ENCODE assay signal across 8 cellular contexts in the genomic region with DNA sequence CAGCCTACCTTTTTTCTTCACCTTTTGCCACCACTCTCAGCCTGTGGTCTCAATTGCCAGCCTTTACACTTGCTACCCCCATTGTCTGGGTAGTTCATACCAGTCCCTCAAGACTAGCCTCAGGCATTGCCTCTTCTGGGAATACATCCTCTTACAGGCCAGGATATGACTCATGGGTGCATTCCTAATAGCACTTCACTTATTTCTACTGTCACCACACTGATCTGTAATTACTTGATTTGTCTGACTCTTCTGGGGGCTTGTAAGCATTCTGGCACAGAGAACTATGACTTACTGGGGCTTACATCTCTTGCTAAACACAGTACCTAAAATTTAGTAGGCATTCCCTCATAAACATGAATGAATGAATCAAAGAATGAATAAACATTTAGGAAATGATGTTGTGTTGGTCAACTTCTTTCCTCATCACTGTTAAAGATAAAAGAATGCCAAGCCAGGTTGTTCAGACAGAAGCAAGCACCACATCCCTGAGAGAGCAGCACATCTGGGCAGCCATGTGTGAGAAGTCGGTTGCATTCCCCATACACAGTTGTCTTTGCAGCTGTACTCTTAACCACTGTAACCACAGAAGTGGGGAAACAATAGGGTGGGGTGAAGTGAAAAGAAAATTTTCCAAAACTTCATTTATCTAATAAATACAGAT. TPM values are rescaled to one million over a fixed set of nuclear protein-coding genes. Genes with fewer than 3 reads are reported as not detected.
A peak's percentile ranks its signal among the peaks of the same experiment; 100 is the strongest.
DNase-seq lines count a peak whose midpoint lies in the region; ATAC-seq and TF ChIP-seq lines count a peak whose summit lies in the region.

No MANE protein-coding gene starts in this region.

- no peaks in the 10 kb centered on the region for H3K27me3 Mint-ChIP-seq in stimulated activated memory B cell treated with anti-CD40 and anti-IgM and Interleukin-4, amounts not matched to agents 10 μg/mL and 1 μg/mL and 100 μg/mL, for 72 hours

- H3K4me3 Mint-ChIP-seq in stimulated activated memory B cell treated with anti-CD40 and anti-IgM and Interleukin-4, amounts not matched to agents 10 μg/mL and 1 μg/mL and 100 μg/mL, for 72 hours: no peak overlapping the region

- intact Hi-C loops in mammary epithelial cell (cut with micrococcal nuclease) (no loop called here), gastrocnemius medialis (cut with DNase I; ENCODE audit: low total_unique reads) (no loop called here)

- peaks cover 3% of the 10 kb centered on the region for H3K9me3 Mint-ChIP-seq in stimulated activated memory B cell treated with anti-CD40 and anti-IgM and Interleukin-4, amounts not matched to agents 10 μg/mL and 1 μg/mL and 100 μg/mL, for 72 hours

- TF ChIP-seq CTCF in AG09309 (IDR thresholded peaks at IDR 0.05; ENCODE audit: control insufficient read depth, insufficient read depth, low read depth, low read length, missing control alignments) (no peak), mammary epithelial cell (conservative IDR thresholded peaks at IDR 0.05 in 1 of 2, IDR thresholded peaks at IDR 0.05 in 1 of 2; ENCODE audit: extremely low read depth in 1 of 2, insufficient read depth in 1 of 2, low read depth in 1 of 2, low read length in 2 of 2) (no peak), gastrocnemius medialis (IDR thresholded peaks at IDR 0.05 in 4 of 5, conservative IDR thresholded peaks at IDR 0.05 in 1 of 5) (no peak)

- 0% methylated on average over 1 of the region's 1 CpG for WGBS in mammary epithelial cell (ENCODE audit: low coverage, missing lambda C conversion rate)

- peak; percentile 87 for DNase-seq in AG09309 (ENCODE audit: low read depth)
- DNase-seq in MV-4-11 (lab: John Stamatoyannopoulos, UW): peak; percentile 88
- DNase-seq in mammary epithelial cell: peak; percentile 82
- no peak for DNase-seq in ecto neural progenitor cell (ENCODE audit: low spot score)
- no peak for DNase-seq in gastrocnemius medialis

- in situ Hi-C loops in mammary epithelial cell (cut with MboI; ENCODE audit: low sequenced_read_pairs in 2 of 2): no loop called here
- in situ Hi-C loops in gastrocnemius medialis (cut with MboI; ENCODE audit: low sequenced_read_pairs in 4 of 4): no loop called here

- no peak overlapping the region for H2AFZ ChIP-seq in mammary epithelial cell (ENCODE audit: low read depth, low read length)

- no TSS peak for BruUV-seq in mammary epithelial cell (replicated peaks; lab: Mats Ljungman, UMichigan)

- H3K79me2 ChIP-seq in mammary epithelial cell (ENCODE audit: insufficient read depth, low read length): no peaks in the 10 kb centered on the region

- H3K9me3 ChIP-seq in mammary epithelial cell (replicated peaks; ENCODE audit: insufficient read depth, low read length) (no peaks in the 10 kb centered on the region), gastrocnemius medialis (no peaks in the 10 kb centered on the region)

- peak overlapping the region; percentile 6 for H3K27ac ChIP-seq in mammary epithelial cell (ENCODE audit: insufficient read depth, low read depth, low read length)
- no peak overlapping the region for H3K27ac ChIP-seq in gastrocnemius medialis

- CTCF ChIA-PET in mammary epithelial cell (lab: Charles Lee; ENCODE audit: low non-redundant PET): no interaction called here

- peak; percentile 85 for ATAC-seq in GM19463 (IDR thresholded peaks at IDR 0.05; ENCODE audit: unreplicated experiment)
- peak; percentile 34 for ATAC-seq in stimulated activated memory B cell treated with anti-CD40 and anti-IgM and Interleukin-4, amounts not matched to agents 10 μg/mL and 1 μg/mL and 100 μg/mL, for 72 hours
- no peak for ATAC-seq in gastrocnemius medialis
- ATAC-seq in GM21717 (IDR thresholded peaks at IDR 0.05; ENCODE audit: unreplicated experiment): no peak

- H3K36me3 Mint-ChIP-seq in stimulated activated memory B cell treated with anti-CD40 and anti-IgM and Interleukin-4, amounts not matched to agents 10 μg/mL and 1 μg/mL and 100 μg/mL, for 72 hours: no peaks in the 10 kb centered on the region

- H4K20me1 ChIP-seq in mammary epithelial cell (ENCODE audit: insufficient read depth, low read length): no peaks in the 10 kb centered on the region

- no peaks in the 10 kb centered on the region for H3K4me1 Mint-ChIP-seq in stimulated activated memory B cell treated with anti-CD40 and anti-IgM and Interleukin-4, amounts not matched to agents 10 μg/mL and 1 μg/mL and 100 μg/mL, for 72 hours

- dilution Hi-C loops in mammary epithelial cell (cut with HindIII; ENCODE audit: low sequenced_read_pairs): no loop called here

- no peak overlapping the region for H3K4me3 ChIP-seq in AG09309 (ENCODE audit: control insufficient read depth, low read depth, low read length)
- H3K4me3 ChIP-seq in mammary epithelial cell (replicated peaks in 1 of 3; ENCODE audit: insufficient read depth in 1 of 3, low read depth in 2 of 3, low read length in 3 of 3): no peak overlapping the region
- no peak overlapping the region for H3K4me3 ChIP-seq in gastrocnemius medialis

- no peak overlapping the region for H3K27ac Mint-ChIP-seq in stimulated activated memory B cell treated with anti-CD40 and anti-IgM and Interleukin-4, amounts not matched to agents 10 μg/mL and 1 μg/mL and 100 μg/mL, for 72 hours

- TF ChIP-seq POLR2A in gastrocnemius medialis (IDR thresholded peaks at IDR 0.05): no peak

- H3K9ac ChIP-seq in mammary epithelial cell (ENCODE audit: insufficient read depth, low read length): no peak overlapping the region

- H3K4me2 ChIP-seq in mammary epithelial cell (ENCODE audit: insufficient read depth, low read depth, low read length): peak overlapping the region; percentile 65

- peaks cover 23% of the 10 kb centered on the region for H3K4me1 ChIP-seq in mammary epithelial cell (ENCODE audit: insufficient read depth, low read length)
- H3K4me1 ChIP-seq in gastrocnemius medialis: no peaks in the 10 kb centered on the region

- H3K27me3 ChIP-seq in mammary epithelial cell (ENCODE audit: insufficient read depth, low read length): no peaks in the 10 kb centered on the region
- no peaks in the 10 kb centered on the region for H3K27me3 ChIP-seq in gastrocnemius medialis

- H3K36me3 ChIP-seq in mammary epithelial cell (ENCODE audit: insufficient read depth, low read length) (no peaks in the 10 kb centered on the region), gastrocnemius medialis (no peaks in the 10 kb centered on the region)

RNA-seq across cellular contexts. Expression of a gene that starts 27.6 kb away (rescaled TPM):
- total RNA-seq in mammary epithelial cell: 1 to 10 TPM; 1.0 to 9.2 TPM
- polyA plus RNA-seq in mammary epithelial cell: 5.3 TPM
- polyA minus RNA-seq in mammary epithelial cell: 2.6 TPM
- 1 to 10 TPM in 1 of 4 donors, under 1 TPM in 3; 0.29 to 1.0 (median 0.72) TPM for total RNA-seq in gastrocnemius medialis

RNA-seq across cellular contexts. Expression of a gene that starts 54.2 kb away (rescaled TPM):
- total RNA-seq in mammary epithelial cell (not detected), gastrocnemius medialis (not detected)
- polyA plus RNA-seq in mammary epithelial cell: not detected
- not detected for polyA minus RNA-seq in mammary epithelial cell

Comparison
In these comparisons a context has a peak if more than half of its experiments do, and no peak if none do; other contexts are left out.
1. DNase-seq: peak in AG09309 (single experiment), MV-4-11 (single experiment) and mammary epithelial cell (single experiment); none in ecto neural progenitor cell (single experiment) and gastrocnemius medialis (0 of 2).
2. ATAC-seq: peak in GM19463 (single experiment) and stimulated activated memory B cell treated with anti-CD40 and anti-IgM and Interleukin-4, amounts not matched to agents 10 μg/mL and 1 μg/mL and 100 μg/mL, for 72 hours (single experiment); none in gastrocnemius medialis (0 of 2) and GM21717 (single experiment).